Comparison of ENCODE assay signal across 24 cellular contexts in the genomic region with DNA sequence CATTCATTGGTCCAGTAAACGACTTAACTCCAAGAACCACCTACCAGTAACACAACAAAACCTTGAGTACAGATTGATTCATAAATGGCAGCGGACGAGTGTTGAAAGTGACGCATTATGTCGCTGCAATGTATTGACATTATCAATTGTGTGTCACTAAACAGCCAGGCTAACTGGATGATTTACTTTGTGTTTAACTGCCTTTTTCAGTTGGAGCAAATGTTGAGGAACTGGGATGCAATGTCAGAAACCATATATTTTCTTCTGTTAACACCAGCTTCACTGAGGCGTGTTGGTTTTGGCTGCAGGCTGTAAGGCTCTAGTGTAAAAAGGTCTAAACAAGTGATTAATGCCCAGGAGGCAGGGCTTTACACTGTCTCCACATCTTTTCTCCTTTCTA.
DNase-seq lines count a peak whose midpoint lies in the region; TF ChIP-seq lines count a peak whose summit lies in the region.
"Had no signal": no experiment of that assay in that cellular context is flagged by ENCODE, and none has a peak within 500 bp of the region (broad histone marks: within the 10 kb centered on the region; RNA-seq: fewer than 3 reads in every experiment).

No MANE protein-coding gene starts in this region.

- H3K4me3 ChIP-seq in SK-N-MC: no peak overlapping the region
- H3K4me3 ChIP-seq: adrenal gland, GM23248, heart left ventricle, PC-9, smooth muscle cell had no signal

- peak; percentile 56 for DNase-seq in COR-L47 (lab: John Stamatoyannopoulos, UW)
- DNase-seq in HEK293T (ENCODE audit: extremely low spot score): peak; percentile 22
- peak; percentile 97 for DNase-seq in NCI-H2081 treated with DMSO at 0.1 percent for 48 hours (lab: John Stamatoyannopoulos, UW)
- DNase-seq in SK-N-MC (ENCODE audit: low read depth, low spot score): no peak
- DNase-seq in activated gamma-delta T cell (lab: John Stamatoyannopoulos, UW): no peak
- no peak for DNase-seq in cardiac septum (ENCODE audit: low spot score)
- DNase-seq in activated naive CD4-positive, alpha-beta T cell (lab: John Stamatoyannopoulos, UW): no peak
- no peak for DNase-seq in NCI-H82 treated with DMSO at 0.1 percent for 48 hours (lab: John Stamatoyannopoulos, UW; ENCODE audit: unreplicated experiment)
- DNase-seq: activated CD4-positive, alpha-beta memory T cell treated with anti-CD3 and anti-CD28 coated beads, Interleukin-2, amount 10 ng/mL, durations not matched to agents 7 days and 5 days; activated CD4-positive, CD25-positive, alpha-beta regulatory T cell treated with anti-CD3 and anti-CD28 coated beads, Interleukin-2, amount 50 U/mL, for 72 hours; activated naive CD4-positive, alpha-beta T cell treated with Interleukin-2 at 50 U/mL for 16 hours; adrenal gland; effector CD8-positive, alpha-beta T cell; erythroblast; foreskin fibroblast; GM23248; heart left ventricle; Karpas-422; left cardiac atrium; mesendoderm; naive B cell; NCI-H2171 treated with DMSO at 0.1 percent for 48 hours; PC-9 had no signal

- no peak overlapping the region for H3K9ac ChIP-seq in SK-N-MC (ENCODE audit: insufficient read length)
- H3K9ac ChIP-seq: GM23248 had no signal

- POLR2A ChIA-PET in HEK293T (lab: Yijun Ruan, JAX): no interaction called here

- no peaks in the 10 kb centered on the region for H3K36me3 ChIP-seq in SK-N-MC (ENCODE audit: insufficient read depth, low read length)
- H3K36me3 ChIP-seq: adrenal gland, heart left ventricle had no signal

- CTCF ChIA-PET in HEK293T (lab: Yijun Ruan, JAX): no interaction called here

- intact Hi-C loops in cardiac septum (cut with DNase I): no loop called here

- H3K27ac ChIP-seq in SK-N-MC: peak overlapping the region; percentile 79; the same call in 1 of the 2 replicates
- H3K27ac ChIP-seq: adrenal gland, GM23248, heart left ventricle, PC-9 had no signal

- no peaks in the 10 kb centered on the region for H3K9me3 ChIP-seq in SK-N-MC (ENCODE audit: low read depth, low read length)
- H3K9me3 ChIP-seq: adrenal gland, heart left ventricle had no signal

TF ChIP-seq in HEK293T, 16 proteins besides CTCF, POLR2A, EP300 and RAD21:
- TF ChIP-seq L3MBTL2 (conservative IDR thresholded peaks at IDR 0.05) (no peak), FOXM1 (IDR thresholded peaks at IDR 0.05; ENCODE audit: borderline replicate concordance) (no peak), CTBP1 (IDR thresholded peaks at IDR 0.05; ENCODE audit: borderline replicate concordance) (peak; percentile 76; the same call in 1 of the 2 replicates), NFRKB (IDR thresholded peaks at IDR 0.05) (no peak)
- TF ChIP-seq, protein P1, sequence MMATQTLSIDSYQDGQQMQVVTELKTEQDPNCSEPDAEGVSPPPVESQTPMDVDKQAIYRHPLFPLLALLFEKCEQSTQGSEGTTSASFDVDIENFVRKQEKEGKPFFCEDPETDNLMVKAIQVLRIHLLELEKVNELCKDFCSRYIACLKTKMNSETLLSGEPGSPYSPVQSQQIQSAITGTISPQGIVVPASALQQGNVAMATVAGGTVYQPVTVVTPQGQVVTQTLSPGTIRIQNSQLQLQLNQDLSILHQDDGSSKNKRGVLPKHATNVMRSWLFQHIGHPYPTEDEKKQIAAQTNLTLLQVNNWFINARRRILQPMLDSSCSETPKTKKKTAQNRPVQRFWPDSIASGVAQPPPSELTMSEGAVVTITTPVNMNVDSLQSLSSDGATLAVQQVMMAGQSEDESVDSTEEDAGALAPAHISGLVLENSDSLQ (IDR thresholded peaks at IDR 0.05): peak; percentile 96
TF ChIP-seq in HEK293T: peak in this region for 2.

Comparison
In these comparisons a context has a peak if more than half of its experiments do, and no peak if none do; other contexts are left out.
1. DNase-seq: peak in COR-L47 (single experiment), HEK293T (single experiment) and NCI-H2081 treated with DMSO at 0.1 percent for 48 hours (single experiment); none in SK-N-MC (single experiment), activated gamma-delta T cell (single experiment), cardiac septum (single experiment), activated naive CD4-positive, alpha-beta T cell (0 of 4) and NCI-H82 treated with DMSO at 0.1 percent for 48 hours (single experiment).